ENCODE assay signal across 2 cellular contexts in the genomic region with DNA sequence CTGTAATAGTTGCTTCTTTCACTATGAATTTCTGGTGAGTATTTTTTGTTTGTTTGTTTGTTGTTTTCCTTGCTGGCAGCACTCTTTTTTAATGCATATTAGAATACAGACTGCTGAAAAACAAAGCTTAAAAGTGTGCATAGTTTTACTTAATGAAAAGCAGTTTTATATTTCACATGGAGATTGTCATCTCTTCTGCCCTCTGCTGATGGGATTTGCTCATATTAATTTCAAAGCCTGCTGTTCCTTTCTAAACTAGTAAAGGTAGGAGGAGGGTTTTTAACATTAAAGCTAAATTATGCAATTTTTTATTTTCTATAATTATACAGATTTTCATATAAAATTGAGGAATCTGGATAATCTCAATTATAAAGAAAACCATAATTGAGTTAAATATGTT.
TF ChIP-seq lines count a peak whose summit lies in the region.

No MANE protein-coding gene starts in this region.

TF ChIP-seq in HCT116, 20 proteins besides CTCF, POLR2A, EP300 and RAD21 (continued from another document):
- TF ChIP-seq EZH2phosphoT487 (IDR thresholded peaks at IDR 0.05; ENCODE audit: borderline replicate concordance), result no peak
- TF ChIP-seq, protein P1, sequence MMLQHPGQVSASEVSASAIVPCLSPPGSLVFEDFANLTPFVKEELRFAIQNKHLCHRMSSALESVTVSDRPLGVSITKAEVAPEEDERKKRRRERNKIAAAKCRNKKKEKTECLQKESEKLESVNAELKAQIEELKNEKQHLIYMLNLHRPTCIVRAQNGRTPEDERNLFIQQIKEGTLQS (IDR thresholded peaks at IDR 0.05), result no peak

TF ChIP-seq in SK-N-SH treated with all-trans-retinoic acid at 6 μM for 48 hours, 23 proteins besides CTCF, POLR2A, EP300 and RAD21 (continued from another document):
- TF ChIP-seq, protein P2, sequence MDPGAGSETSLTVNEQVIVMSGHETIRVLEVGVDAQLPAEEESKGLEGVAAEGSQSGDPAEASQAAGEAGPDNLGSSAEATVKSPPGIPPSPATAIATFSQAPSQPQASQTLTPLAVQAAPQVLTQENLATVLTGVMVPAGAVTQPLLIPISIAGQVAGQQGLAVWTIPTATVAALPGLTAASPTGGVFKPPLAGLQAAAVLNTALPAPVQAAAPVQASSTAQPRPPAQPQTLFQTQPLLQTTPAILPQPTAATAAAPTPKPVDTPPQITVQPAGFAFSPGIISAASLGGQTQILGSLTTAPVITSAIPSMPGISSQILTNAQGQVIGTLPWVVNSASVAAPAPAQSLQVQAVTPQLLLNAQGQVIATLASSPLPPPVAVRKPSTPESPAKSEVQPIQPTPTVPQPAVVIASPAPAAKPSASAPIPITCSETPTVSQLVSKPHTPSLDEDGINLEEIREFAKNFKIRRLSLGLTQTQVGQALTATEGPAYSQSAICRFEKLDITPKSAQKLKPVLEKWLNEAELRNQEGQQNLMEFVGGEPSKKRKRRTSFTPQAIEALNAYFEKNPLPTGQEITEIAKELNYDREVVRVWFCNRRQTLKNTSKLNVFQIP (CRISPR knock-in tag; IDR thresholded peaks at IDR 0.05; ENCODE audit: borderline replicate concordance, low read depth), result no peak
TF ChIP-seq in SK-N-SH treated with all-trans-retinoic acid at 6 μM for 48 hours: peak in this region for 0.
